ENCODE assay signal across 11 cellular contexts in genomic region chr6:130138116-130138908, GRCh38.
DNase-seq lines count a peak whose midpoint lies in the region; ATAC-seq lines count a peak whose summit lies in the region.
"Had no signal": no experiment of that assay in that cellular context is flagged by ENCODE, and none has a peak within 500 bp of the region (broad histone marks: within the 10 kb centered on the region; RNA-seq: fewer than 3 reads in every experiment).

No MANE protein-coding gene starts in this region.

- H3K27ac Mint-ChIP-seq in CD4-positive, CD25-positive, alpha-beta regulatory T cell = peak overlapping the region; percentile 97 to 98 (median 98)
- H3K27ac Mint-ChIP-seq in T-cell = peak overlapping the region; percentile 86 to 88
- H3K27ac Mint-ChIP-seq: H9 had no signal

- peak in 2 of 3 donors; percentile 38 to 76 for DNase-seq in CD4-positive, CD25-positive, alpha-beta regulatory T cell
- DNase-seq in T-cell (peak in 1 of 34 experiments; percentile 3), Karpas-422 (no peak), NCI-H146 treated with DMSO at 0.1 percent for 48 hours (lab: John Stamatoyannopoulos, UW; ENCODE audit: unreplicated experiment) (no peak), anterior cingulate cortex (lab: John Stamatoyannopoulos, UW) (no peak), COLO829 (ENCODE audit: low spot score) (no peak)
- DNase-seq: foreskin melanocyte, H9, NCI-H524 had no signal

- H3K4me1 Mint-ChIP-seq in CD4-positive, CD25-positive, alpha-beta regulatory T cell = peaks cover 39 to 88% (median 72%) of the 10 kb centered on the region in 4 donors
- H3K4me1 Mint-ChIP-seq in T-cell = peaks cover 72 to 78% (median 73%) of the 10 kb centered on the region in 3 donors

- peak overlapping the region; percentile 66 to 91 (median 86) for H3K4me3 Mint-ChIP-seq in CD4-positive, CD25-positive, alpha-beta regulatory T cell
- peak overlapping the region; percentile 65 to 83 (median 78) for H3K4me3 Mint-ChIP-seq in T-cell
- H3K4me3 Mint-ChIP-seq: H9 had no signal

- no peak overlapping the region for H3K9ac ChIP-seq in Karpas-422 (ENCODE audit: low read length)

- H3K4me3 ChIP-seq in CD4-positive, CD25-positive, alpha-beta regulatory T cell (ENCODE audit: low read depth, low read length) = peak overlapping the region; percentile 83
- no peak overlapping the region for H3K4me3 ChIP-seq in Karpas-422 (ENCODE audit: low read length)

- peaks cover 3% of the 10 kb centered on the region for H3K36me3 ChIP-seq in CD4-positive, CD25-positive, alpha-beta regulatory T cell (ENCODE audit: control insufficient read depth, insufficient read depth, low read length)
- no peaks in the 10 kb centered on the region for H3K36me3 ChIP-seq in Karpas-422 (ENCODE audit: insufficient read depth, low read length)

- POLR2A ChIA-PET in T-cell (lab: Charles Lee) = interaction anchor here in 1 of 2 donors (0.5 kb wide), 1 partner anchor 14 kb away, joined by 3 read pairs; no protein-coding TSS in a partner anchor

- H3K36me3 Mint-ChIP-seq in CD4-positive, CD25-positive, alpha-beta regulatory T cell = peaks cover 53% of the 10 kb centered on the region
- H3K36me3 Mint-ChIP-seq in T-cell = peaks cover 56% of the 10 kb centered on the region

- H3K9me3 ChIP-seq in CD4-positive, CD25-positive, alpha-beta regulatory T cell (ENCODE audit: control insufficient read depth in 2 of 2, low read length in 2 of 2) = no peaks in the 10 kb centered on the region
- H3K9me3 ChIP-seq in Karpas-422 (ENCODE audit: low read length) = no peaks in the 10 kb centered on the region

- H3K9me3 Mint-ChIP-seq in CD4-positive, CD25-positive, alpha-beta regulatory T cell = no peaks in the 10 kb centered on the region
- no peaks in the 10 kb centered on the region for H3K9me3 Mint-ChIP-seq in T-cell
- H3K9me3 Mint-ChIP-seq: H9 had no signal

- peak overlapping the region; percentile 61 for H3K27ac ChIP-seq in CD4-positive, CD25-positive, alpha-beta regulatory T cell (ENCODE audit: insufficient read depth, low read length, poor library complexity, severe bottlenecking)
- H3K27ac ChIP-seq in Karpas-422 (ENCODE audit: low read length) = no peak overlapping the region

- no peaks in the 10 kb centered on the region for H3K27me3 Mint-ChIP-seq in CD4-positive, CD25-positive, alpha-beta regulatory T cell
- H3K27me3 Mint-ChIP-seq in T-cell = no peaks in the 10 kb centered on the region

- CTCF ChIA-PET in T-cell (lab: Charles Lee) = interaction anchor here (1.2 to 1.6 kb wide), 3 partner anchors 12 to 144 kb away, joined by 4 to 5 read pairs (median 4); no protein-coding TSS in a partner anchor

- no peaks in the 10 kb centered on the region for H3K79me2 ChIP-seq in Karpas-422 (ENCODE audit: low read length)

- no peak overlapping the region for H3K4me2 ChIP-seq in Karpas-422 (ENCODE audit: low read depth, low read length, poor library complexity, severe bottlenecking)

- H2AFZ ChIP-seq in Karpas-422 (ENCODE audit: low read length) = no peak overlapping the region

- no peaks in the 10 kb centered on the region for H3K27me3 ChIP-seq in CD4-positive, CD25-positive, alpha-beta regulatory T cell (ENCODE audit: control insufficient read depth, insufficient read depth, low read length)
- no peaks in the 10 kb centered on the region for H3K27me3 ChIP-seq in Karpas-422 (ENCODE audit: low read length)

- H4K20me1 ChIP-seq in Karpas-422 (ENCODE audit: insufficient read depth, low read depth, low read length) = no peaks in the 10 kb centered on the region

- ATAC-seq in CD4-positive, CD25-positive, alpha-beta regulatory T cell (ENCODE audit: low read depth in 2 of 2) = peak; percentile 27 to 41
- ATAC-seq in GM18909 (IDR thresholded peaks at IDR 0.05; ENCODE audit: poor library complexity, unreplicated experiment) (peak; percentile 67), HG02798 (IDR thresholded peaks at IDR 0.05; ENCODE audit: poor library complexity, unreplicated experiment) (peak; percentile 71), T-cell (replicated peaks in 1 of 4) (peak; percentile 33 to 59 (median 53))

- no peaks in the 10 kb centered on the region for H3K9me2 ChIP-seq in Karpas-422 (replicated peaks; ENCODE audit: insufficient read depth, low read length)

- H3K4me1 ChIP-seq in CD4-positive, CD25-positive, alpha-beta regulatory T cell (ENCODE audit: control insufficient read depth, insufficient read depth, low read length, poor library complexity, severe bottlenecking) = peaks cover 67% of the 10 kb centered on the region
- H3K4me1 ChIP-seq in Karpas-422 (ENCODE audit: low read length) = no peaks in the 10 kb centered on the region

Comparison
In these comparisons a context has a peak if more than half of its experiments do, and no peak if none do; other contexts are left out.
1. DNase-seq: peak in CD4-positive, CD25-positive, alpha-beta regulatory T cell (2 of 3); none in Karpas-422 (single experiment), NCI-H146 treated with DMSO at 0.1 percent for 48 hours (single experiment), anterior cingulate cortex (0 of 58) and COLO829 (single experiment).
2. Peak in every context shown above with its lines, with median percentiles within 50 percentile points of each other: ATAC-seq.